8 cellular contexts compared by ENCODE assay signal in the genomic region with DNA sequence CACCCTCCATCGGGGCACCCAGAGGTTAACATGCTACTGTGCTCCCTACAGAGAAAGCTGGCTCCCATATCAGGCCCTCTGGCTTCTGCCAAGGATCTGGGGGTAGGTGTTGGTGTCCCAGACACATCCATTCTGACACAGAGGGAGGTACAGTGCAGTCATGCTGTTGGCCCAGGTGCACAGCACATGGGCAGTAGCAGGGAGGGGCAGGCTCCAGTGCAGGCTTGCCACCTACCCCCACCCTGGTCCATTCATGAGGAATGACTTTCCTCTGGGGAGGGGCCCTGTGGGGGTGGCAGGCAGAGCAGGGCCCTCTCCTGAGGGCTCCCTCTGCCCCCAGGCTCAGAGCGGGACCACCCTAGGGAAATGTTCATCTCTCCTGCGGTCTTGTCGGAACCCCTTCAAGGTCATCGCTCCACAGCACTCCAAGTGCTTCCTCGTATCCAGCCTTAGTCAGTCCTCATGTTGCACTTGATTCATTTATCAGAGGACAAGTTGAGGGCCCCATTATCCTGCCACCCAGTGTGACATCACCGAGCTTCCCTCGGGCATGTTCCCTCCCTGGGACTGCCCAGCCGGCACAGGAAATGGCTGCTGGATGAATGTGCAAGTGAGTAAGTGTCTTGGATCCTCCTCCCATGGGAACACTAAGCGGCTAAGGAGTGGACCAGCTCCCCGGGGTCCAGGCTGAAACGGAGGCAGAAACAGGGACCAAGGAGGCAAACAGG. TPM values are rescaled to one million over a fixed set of nuclear protein-coding genes. Genes with fewer than 3 reads are reported as not detected.
DNase-seq lines count a peak whose midpoint lies in the region; ATAC-seq and TF ChIP-seq lines count a peak whose summit lies in the region.

No MANE protein-coding gene starts in this region.

- TF ChIP-seq CTCF in AG04449 (IDR thresholded peaks at IDR 0.05; ENCODE audit: insufficient read depth, low read length, missing control alignments) (no peak), Caco-2 (IDR thresholded peaks at IDR 0.05; ENCODE audit: insufficient read depth in 1 of 2, low read depth in 1 of 2, low read length in 1 of 2, severe bottlenecking in 1 of 2, unreplicated experiment in 1 of 2) (no peak)

- no peaks in the 10 kb centered on the region for H3K27me3 Mint-ChIP-seq in Caco-2 (ENCODE audit: insufficient read depth, unreplicated experiment)

- H3K27me3 ChIP-seq in Caco-2 (replicated peaks; ENCODE audit: control insufficient read depth, insufficient read depth, low read length) = no peaks in the 10 kb centered on the region

- no peaks in the 10 kb centered on the region for H3K9me3 Mint-ChIP-seq in Caco-2 (ENCODE audit: unreplicated experiment)

- POLR2A ChIA-PET in AG04449 (lab: Yijun Ruan, JAX) = interaction anchor here (0.7 to 3.1 kb wide), 10 partner anchors 10 to 108 kb away, joined by 3 to 31 read pairs (median 4); a partner anchor contains a TSS
- POLR2A ChIA-PET in Caco-2 (lab: Charles Lee) = no interaction called here

- peaks cover 53% of the 10 kb centered on the region for H3K4me1 ChIP-seq in mesodermal cell (ENCODE audit: control insufficient read depth, insufficient read depth, low read length, poor library complexity, severe bottlenecking)
- H3K4me1 ChIP-seq in Caco-2 = no peaks in the 10 kb centered on the region

- H3K9me3 ChIP-seq in mesodermal cell (ENCODE audit: control insufficient read depth, low read length) = no peaks in the 10 kb centered on the region
- no peaks in the 10 kb centered on the region for H3K9me3 ChIP-seq in Caco-2

- no peaks in the 10 kb centered on the region for H3K36me3 Mint-ChIP-seq in Caco-2 (ENCODE audit: insufficient read depth, unreplicated experiment)

- no peak overlapping the region for H3K27ac Mint-ChIP-seq in Caco-2 (ENCODE audit: unreplicated experiment)

- H3K4me1 Mint-ChIP-seq in Caco-2 (ENCODE audit: low read depth, unreplicated experiment) = no peaks in the 10 kb centered on the region

- no TSS peak for BruUV-seq in Caco-2 (replicated peaks; lab: Mats Ljungman, UMichigan)

- WGBS in mesodermal cell (ENCODE audit: insufficient coverage in 2 of 2), 2 experiments = 83 to 97% methylated on average over 9 of the region's 12 CpGs

- DNase-seq in AG04449 (ENCODE audit: low read depth, low spot score) (peak; percentile 98), LHCN-M2 (ENCODE audit: low read depth) (peak; percentile 96), dermis blood vessel endothelial cell (peak; percentile 91), Caco-2 (no peak), NCI-H510A (lab: John Stamatoyannopoulos, UW) (no peak)

- H3K27ac ChIP-seq in mesodermal cell (ENCODE audit: low read depth, low read length, severe bottlenecking) = peak overlapping the region; percentile 94

- H3K4me3 ChIP-seq in AG04449 (ENCODE audit: low read depth, low read length) (peak overlapping the region; percentile 32; the same call in 1 of the 2 replicates), mesodermal cell (ENCODE audit: extremely low read depth, insufficient read depth, low read length, poor library complexity, severe bottlenecking) (no peak overlapping the region), Caco-2 (ENCODE audit: low read depth, low read length) (no peak overlapping the region)

- ATAC-seq in GM18873 (IDR thresholded peaks at IDR 0.05; ENCODE audit: low FRiP score, unreplicated experiment) (no peak), GM18517 (IDR thresholded peaks at IDR 0.05; ENCODE audit: unreplicated experiment) (no peak)

- no peak overlapping the region for H3K4me3 Mint-ChIP-seq in Caco-2 (ENCODE audit: unreplicated experiment)

- peaks cover 41% of the 10 kb centered on the region for H3K36me3 ChIP-seq in mesodermal cell (ENCODE audit: control insufficient read depth, insufficient read depth, low read length)
- H3K36me3 ChIP-seq in Caco-2 (ENCODE audit: control insufficient read depth, insufficient read depth, low read length) = no peaks in the 10 kb centered on the region

- CTCF ChIA-PET in AG04449 (lab: Yijun Ruan, JAX) (interaction anchor here (0.7 to 4.6 kb wide), 10 partner anchors 9 to 99 kb away, joined by 3 to 18 read pairs (median 4); a partner anchor contains a TSS), Caco-2 (lab: Charles Lee) (interaction anchor here (0.6 kb wide), 1 partner anchor 113 kb away, joined by 5 read pairs; no protein-coding TSS in a partner anchor)

- intact Hi-C loops in Caco-2 (cut with micrococcal nuclease; ENCODE audit: unreplicated experiment) = no loop called here

RNA-seq across cellular contexts. Expression of a gene that starts 10.0 kb away (rescaled TPM):
- total RNA-seq in LHCN-M2 (2014; rRNA removed) (15.3 and 15.7 TPM in 2 replicates), dermis blood vessel endothelial cell (8.0 and 10.8 TPM in 2 replicates), Caco-2 (2022) (8.4 and 9.9 TPM in 2 replicates)
- polyA plus RNA-seq in LHCN-M2 (2012) = 19.1 TPM
- 23.1 TPM for polyA plus RNA-seq in mesodermal cell (2013, experiment 1 of 2)
- polyA plus RNA-seq in mesodermal cell (2013, experiment 2 of 2) = 19.8 TPM

RNA-seq across cellular contexts. Expression of a gene that starts 50.7 kb away (rescaled TPM):
- 1,243 and 1,634 TPM in 2 replicates for total RNA-seq in LHCN-M2 (2014; rRNA removed)
- polyA plus RNA-seq in LHCN-M2 (2012) = 1,899 TPM
- total RNA-seq in dermis blood vessel endothelial cell = 784 and 1,399 TPM in 2 replicates
- 2,047 TPM for polyA plus RNA-seq in mesodermal cell (2013, experiment 1 of 2)
- 1,829 TPM for polyA plus RNA-seq in mesodermal cell (2013, experiment 2 of 2)
- 976 and 995 TPM in 2 replicates for total RNA-seq in Caco-2 (2022)

Comparison
In these comparisons a context has a peak if more than half of its experiments do, and no peak if none do; other contexts are left out.
1. DNase-seq: peak in AG04449 (single experiment), LHCN-M2 (single experiment) and dermis blood vessel endothelial cell (single experiment); none in Caco-2 (0 of 2) and NCI-H510A (single experiment).